Comparison of ENCODE assay signal across 17 cellular contexts in the genomic region with DNA sequence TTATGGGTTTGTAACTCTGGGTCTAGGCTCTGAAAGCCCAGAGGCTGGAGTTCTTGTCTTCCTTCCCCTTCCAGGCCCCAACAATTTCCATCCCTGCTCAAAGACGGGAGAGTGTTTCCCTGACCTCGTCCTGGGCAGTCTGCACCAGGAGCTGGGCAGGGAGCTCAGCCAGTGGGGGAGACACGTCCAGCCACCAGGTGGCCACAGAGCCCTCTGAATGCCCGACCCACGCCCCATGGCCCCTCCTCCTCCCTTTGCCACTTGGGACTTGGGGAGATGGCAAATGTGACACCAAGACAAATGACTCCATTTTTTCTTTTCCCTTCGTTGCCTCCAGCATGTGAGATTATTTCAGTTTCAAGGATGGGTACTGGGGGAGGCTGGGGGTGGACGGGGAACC.
DNase-seq lines count a peak whose midpoint lies in the region; ATAC-seq, FAIRE-seq and TF ChIP-seq lines count a peak whose summit lies in the region.
"Had no signal": no experiment of that assay in that cellular context is flagged by ENCODE, and none has a peak within 500 bp of the region (broad histone marks: within the 10 kb centered on the region; RNA-seq: fewer than 3 reads in every experiment).

No MANE protein-coding gene starts in this region.

- intact Hi-C loops in HCT116 (cut with micrococcal nuclease), result no loop called here
- intact Hi-C loops in body of pancreas (cut with DNase I), result no loop called here

- RAD21 ChIA-PET in HCT116 (lab: Charles Lee; ENCODE audit: low non-redundant PET in 1 of 2, low total read pairs in 2 of 2, uncharacterized antibody in 2 of 2, unreplicated experiment in 2 of 2), result no interaction called here

- WGBS in body of pancreas, 2 donors, result 8 to 12% methylated on average over 7 of the region's 7 CpGs
- WGBS in liver, result 34% methylated on average over 7 of the region's 7 CpGs

- H2AFZ ChIP-seq in HCT116 (ENCODE audit: low read depth, low read length, poor library complexity, severe bottlenecking), result no peak overlapping the region

- peaks cover 0 to 9% (median 0%) of the 10 kb centered on the region in 11 experiments; a peak in 4 of 22 replicates for H3K9me3 ChIP-seq in BLaER1 treated with 17β-estradiol and CSF1 and Interleukin-3, amounts not matched to agents 10 nM and 100 nM (replicated peaks in 1 of 11)
- H3K9me3 ChIP-seq in HCT116 (ENCODE audit: control insufficient read depth in 1 of 2, insufficient read depth in 1 of 2, low read depth in 1 of 2, low read length in 2 of 2) (no peaks in the 10 kb centered on the region), body of pancreas (no peaks in the 10 kb centered on the region), liver (ENCODE audit: control insufficient read depth in 4 of 4, low read length in 3 of 4) (no peaks in the 10 kb centered on the region)
- H3K9me3 ChIP-seq: adrenal gland, neutrophil, suprapubic skin had no signal

- peak overlapping the region in 9 of 11 experiments; percentile 15 to 86 (median 71); a peak in 17 of 22 replicates for H3K4me2 ChIP-seq in BLaER1 treated with 17β-estradiol and CSF1 and Interleukin-3, amounts not matched to agents 10 nM and 100 nM
- H3K4me2 ChIP-seq in HCT116 (ENCODE audit: low read length), result no peak overlapping the region

- no peaks in the 10 kb centered on the region for H4K20me1 ChIP-seq in BLaER1 treated with 17β-estradiol and CSF1 and Interleukin-3, amounts not matched to agents 10 nM and 100 nM
- H4K20me1 ChIP-seq in HCT116 (ENCODE audit: insufficient read depth), result no peaks in the 10 kb centered on the region

- BruUV-seq in HCT116 (replicated peaks; lab: Mats Ljungman, UMichigan), result no TSS peak

- POLR2A ChIA-PET in HCT116 (lab: Charles Lee), result no interaction called here

- TF ChIP-seq POLR2A in HCT116 (IDR thresholded peaks at IDR 0.05; ENCODE audit: borderline replicate concordance, extremely low read depth, insufficient read depth, insufficient read length) (no peak), body of pancreas (IDR thresholded peaks at IDR 0.05) (no peak), erythroblast (IDR thresholded peaks at IDR 0.05; ENCODE audit: low read length) (no peak)

- H3K4me1 ChIP-seq in BLaER1 treated with 17β-estradiol and CSF1 and Interleukin-3, amounts not matched to agents 10 nM and 100 nM, result peaks cover 29 to 73% (median 51%) of the 10 kb centered on the region in 10 experiments
- H3K4me1 ChIP-seq in HCT116 (ENCODE audit: control insufficient read depth in 1 of 2, insufficient read depth in 2 of 2, low read length in 2 of 2), result no peaks in the 10 kb centered on the region
- no peaks in the 10 kb centered on the region for H3K4me1 ChIP-seq in body of pancreas
- no peaks in the 10 kb centered on the region for H3K4me1 ChIP-seq in liver (ENCODE audit: control insufficient read depth in 4 of 4, insufficient read depth in 4 of 4, low read length in 3 of 4)
- H3K4me1 ChIP-seq: adrenal gland, suprapubic skin had no signal

- TF ChIP-seq CTCF in HCT116 (IDR thresholded peaks at IDR 0.05 in 2 of 3, conservative IDR thresholded peaks at IDR 0.05 in 1 of 3; ENCODE audit: borderline replicate concordance in 1 of 3, insufficient read depth in 1 of 3, low read depth in 2 of 3, low read length in 2 of 3) (peak in 1 of 3 experiments; percentile 12; a peak in 2 of 6 replicates), body of pancreas (IDR thresholded peaks at IDR 0.05) (peak in 6 of 7 experiments; percentile 21 to 58 (median 45)), liver (IDR thresholded peaks at IDR 0.05; ENCODE audit: low read depth, low read length, missing input control) (peak; percentile 21), D721Med (IDR thresholded peaks at IDR 0.05; ENCODE audit: insufficient read depth, missing control alignments) (no peak)

- TF ChIP-seq RAD21 in HCT116 (IDR thresholded peaks at IDR 0.05; ENCODE audit: low read depth), result peak; percentile 14; the same call in 1 of the 2 replicates
- peak; percentile 28 to 59 for TF ChIP-seq RAD21 in liver (IDR thresholded peaks at IDR 0.05)

- no peak for DNase-seq in HCT116 (ENCODE audit: low read depth, low spot score)
- DNase-seq in body of pancreas, result peak; percentile 33 to 59 (median 38)
- DNase-seq in NCI-H1694 (lab: John Stamatoyannopoulos, UW), result no peak
- DNase-seq in D721Med (ENCODE audit: insufficient read length, low spot score), result no peak
- DNase-seq in erythroblast (lab: John Stamatoyannopoulos, UW), result no peak
- DNase-seq: activated CD8-positive, alpha-beta T cell treated with anti-CD3 and anti-CD28 coated beads for 36 hours; adrenal gland; MM.1S; NCI-H2171; stimulated activated CD4-positive, alpha-beta T cell treated with anti-CD3 and anti-CD28 coated beads, Interleukin-2, amount 100 ng/mL, for 48 hours had no signal

- H3K36me3 ChIP-seq in BLaER1 treated with 17β-estradiol and CSF1 and Interleukin-3, amounts not matched to agents 10 nM and 100 nM, result no peaks in the 10 kb centered on the region
- H3K36me3 ChIP-seq in HCT116 (ENCODE audit: control insufficient read depth in 1 of 2, insufficient read depth in 2 of 2, low read length in 2 of 2) (no peaks in the 10 kb centered on the region), body of pancreas (replicated peaks in 1 of 2; ENCODE audit: insufficient read depth in 1 of 2, low read depth in 2 of 2) (no peaks in the 10 kb centered on the region), liver (ENCODE audit: control insufficient read depth in 4 of 4, insufficient read depth in 3 of 4, low read depth in 1 of 4, low read length in 3 of 4) (no peaks in the 10 kb centered on the region)
- H3K36me3 ChIP-seq: adrenal gland, neutrophil, suprapubic skin had no signal

- H3K27ac ChIP-seq in BLaER1 treated with 17β-estradiol and CSF1 and Interleukin-3, amounts not matched to agents 10 nM and 100 nM, result peak overlapping the region in 3 of 11 experiments; percentile 3 to 57 (median 32); a peak in 3 of 22 replicates
- H3K27ac ChIP-seq in HCT116 (ENCODE audit: low read depth, low read length), result no peak overlapping the region
- no peak overlapping the region for H3K27ac ChIP-seq in body of pancreas
- no peak overlapping the region for H3K27ac ChIP-seq in liver (ENCODE audit: low read depth in 1 of 2, low read length in 2 of 2)
- H3K27ac ChIP-seq: adrenal gland, neutrophil, SK-N-MC, suprapubic skin had no signal

- H3K79me2 ChIP-seq in HCT116 (ENCODE audit: insufficient read depth, low read length), result no peaks in the 10 kb centered on the region

- no peak overlapping the region for H3K4me3 ChIP-seq in BLaER1 treated with 17β-estradiol and CSF1 and Interleukin-3, amounts not matched to agents 10 nM and 100 nM
- H3K4me3 ChIP-seq in HCT116 (replicated peaks in 1 of 2; ENCODE audit: low read depth in 1 of 2, low read length in 2 of 2) (no peak overlapping the region), body of pancreas (no peak overlapping the region), liver (ENCODE audit: low read depth in 1 of 3, low read length in 3 of 3) (no peak overlapping the region)
- H3K4me3 ChIP-seq: adrenal gland, SK-N-MC, suprapubic skin had no signal

- no peak for ATAC-seq in HCT116
- ATAC-seq in body of pancreas, result peak; percentile 56
- no peak for ATAC-seq in esophagus mucosa
- ATAC-seq: activated CD8-positive, alpha-beta T cell treated with anti-CD3 and anti-CD28 coated beads for 36 hours had no signal

- FAIRE-seq in D721Med (lab: Jason Lieb, UNC), result no peak
- FAIRE-seq: frontal cortex had no signal

- no peaks in the 10 kb centered on the region for H3K9me2 ChIP-seq in HCT116 (ENCODE audit: insufficient read depth)

- H3K9ac ChIP-seq in BLaER1 treated with 17β-estradiol and CSF1 and Interleukin-3, amounts not matched to agents 10 nM and 100 nM, result peak overlapping the region in 1 of 11 experiments; percentile 27; a peak in 1 of 22 replicates
- H3K9ac ChIP-seq in HCT116 (ENCODE audit: low read length) (no peak overlapping the region), liver (ENCODE audit: low read depth in 1 of 2, low read length in 2 of 2) (no peak overlapping the region)

- peaks cover 0 to 9% (median 0%) of the 10 kb centered on the region in 11 experiments; a peak in 3 of 22 replicates for H3K27me3 ChIP-seq in BLaER1 treated with 17β-estradiol and CSF1 and Interleukin-3, amounts not matched to agents 10 nM and 100 nM
- H3K27me3 ChIP-seq in HCT116 (ENCODE audit: insufficient read depth, low read length) (no peaks in the 10 kb centered on the region), body of pancreas (no peaks in the 10 kb centered on the region), liver (ENCODE audit: control insufficient read depth in 4 of 4, insufficient read depth in 4 of 4, low read length in 3 of 4) (peaks cover 0 to 2% (median 0%) of the 10 kb centered on the region in 4 donors)
- H3K27me3 ChIP-seq: adrenal gland, neutrophil had no signal

- CTCF ChIA-PET in HCT116 (lab: Charles Lee), result no interaction called here

TF ChIP-seq in HCT116, 20 proteins besides CTCF, POLR2A, EP300 and RAD21 (continues in another document):
- TF ChIP-seq EGR1 (IDR thresholded peaks at IDR 0.05; ENCODE audit: low read depth) (no peak), POLR2AphosphoS5 (IDR thresholded peaks at IDR 0.05; ENCODE audit: low read depth, low read length) (no peak), SP1 (IDR thresholded peaks at IDR 0.05; ENCODE audit: low read depth) (no peak), EZH2 (IDR thresholded peaks at IDR 0.05) (no peak), JUND (IDR thresholded peaks at IDR 0.05) (no peak), FOSL1 (IDR thresholded peaks at IDR 0.05; ENCODE audit: low read depth) (no peak), CBX3 (IDR thresholded peaks at IDR 0.05; ENCODE audit: low read depth) (no peak), SRF (IDR thresholded peaks at IDR 0.05; ENCODE audit: low read depth) (no peak)
- TF ChIP-seq, protein P1, sequence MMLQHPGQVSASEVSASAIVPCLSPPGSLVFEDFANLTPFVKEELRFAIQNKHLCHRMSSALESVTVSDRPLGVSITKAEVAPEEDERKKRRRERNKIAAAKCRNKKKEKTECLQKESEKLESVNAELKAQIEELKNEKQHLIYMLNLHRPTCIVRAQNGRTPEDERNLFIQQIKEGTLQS (IDR thresholded peaks at IDR 0.05), result no peak

TF ChIP-seq in liver, 16 proteins besides CTCF, POLR2A, EP300 and RAD21 (continues in another document):
- TF ChIP-seq HNF4G (IDR thresholded peaks at IDR 0.05), result no peak

Comparison
In these comparisons a context has a peak if more than half of its experiments do, and no peak if none do; other contexts are left out.
1. DNase-seq: peak in body of pancreas (4 of 4); none in HCT116 (single experiment), NCI-H1694 (single experiment), D721Med (single experiment) and erythroblast (0 of 2).